In genomic region chr17:7035591-7036368, GRCh38 we compare ENCODE assay signal across 1 cellular context.
TF ChIP-seq lines count a peak whose summit lies in the region.

Gene SLC16A13, plus strand, starts transcription at chr17:7036015. Its CDS starts 368 bp downstream, at chr17:7036383.

TF ChIP-seq in HEK293, 187 proteins besides CTCF, POLR2A, EP300 and RAD21 (continued from another document and continues in another):
- TF ChIP-seq PATZ1 (tag by site-specific recombination; IDR thresholded peaks at IDR 0.05): peak; percentile 92
- TF ChIP-seq ZXDB (tag by site-specific recombination; IDR thresholded peaks at IDR 0.05): peak; percentile 84; the same call in 1 of the 2 replicates
- no peak for TF ChIP-seq ZSCAN23 (tag by site-specific recombination; IDR thresholded peaks at IDR 0.05)
- peak; percentile 36; the same call in 1 of the 2 replicates for TF ChIP-seq ZNF24 (tag by site-specific recombination; IDR thresholded peaks at IDR 0.05)
- peak; percentile 82 for TF ChIP-seq SP3 (tag by site-specific recombination; IDR thresholded peaks at IDR 0.05)
- peak; percentile 43; the same call in 1 of the 2 replicates for TF ChIP-seq ZNF561 (tag by site-specific recombination; IDR thresholded peaks at IDR 0.05; ENCODE audit: borderline replicate concordance)
- no peak for TF ChIP-seq SETDB1 (IDR thresholded peaks at IDR 0.05; ENCODE audit: insufficient read length, low read length)
- TF ChIP-seq WT1 (tag by site-specific recombination; IDR thresholded peaks at IDR 0.05): no peak
- TF ChIP-seq, protein P1, sequence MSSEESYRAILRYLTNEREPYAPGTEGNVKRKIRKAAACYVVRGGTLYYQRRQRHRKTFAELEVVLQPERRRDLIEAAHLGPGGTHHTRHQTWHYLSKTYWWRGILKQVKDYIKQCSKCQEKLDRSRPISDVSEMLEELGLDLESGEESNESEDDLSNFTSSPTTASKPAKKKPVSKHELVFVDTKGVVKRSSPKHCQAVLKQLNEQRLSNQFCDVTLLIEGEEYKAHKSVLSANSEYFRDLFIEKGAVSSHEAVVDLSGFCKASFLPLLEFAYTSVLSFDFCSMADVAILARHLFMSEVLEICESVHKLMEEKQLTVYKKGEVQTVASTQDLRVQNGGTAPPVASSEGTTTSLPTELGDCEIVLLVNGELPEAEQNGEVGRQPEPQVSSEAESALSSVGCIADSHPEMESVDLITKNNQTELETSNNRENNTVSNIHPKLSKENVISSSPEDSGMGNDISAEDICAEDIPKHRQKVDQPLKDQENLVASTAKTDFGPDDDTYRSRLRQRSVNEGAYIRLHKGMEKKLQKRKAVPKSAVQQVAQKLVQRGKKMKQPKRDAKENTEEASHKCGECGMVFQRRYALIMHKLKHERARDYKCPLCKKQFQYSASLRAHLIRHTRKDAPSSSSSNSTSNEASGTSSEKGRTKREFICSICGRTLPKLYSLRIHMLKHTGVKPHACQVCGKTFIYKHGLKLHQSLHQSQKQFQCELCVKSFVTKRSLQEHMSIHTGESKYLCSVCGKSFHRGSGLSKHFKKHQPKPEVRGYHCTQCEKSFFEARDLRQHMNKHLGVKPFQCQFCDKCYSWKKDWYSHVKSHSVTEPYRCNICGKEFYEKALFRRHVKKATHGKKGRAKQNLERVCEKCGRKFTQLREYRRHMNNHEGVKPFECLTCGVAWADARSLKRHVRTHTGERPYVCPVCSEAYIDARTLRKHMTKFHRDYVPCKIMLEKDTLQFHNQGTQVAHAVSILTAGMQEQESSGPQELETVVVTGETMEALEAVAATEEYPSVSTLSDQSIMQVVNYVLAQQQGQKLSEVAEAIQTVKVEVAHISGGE (tag by site-specific recombination; conservative IDR thresholded peaks at IDR 0.05; ENCODE audit: low read depth): peak; percentile 82
- TF ChIP-seq, protein P2, sequence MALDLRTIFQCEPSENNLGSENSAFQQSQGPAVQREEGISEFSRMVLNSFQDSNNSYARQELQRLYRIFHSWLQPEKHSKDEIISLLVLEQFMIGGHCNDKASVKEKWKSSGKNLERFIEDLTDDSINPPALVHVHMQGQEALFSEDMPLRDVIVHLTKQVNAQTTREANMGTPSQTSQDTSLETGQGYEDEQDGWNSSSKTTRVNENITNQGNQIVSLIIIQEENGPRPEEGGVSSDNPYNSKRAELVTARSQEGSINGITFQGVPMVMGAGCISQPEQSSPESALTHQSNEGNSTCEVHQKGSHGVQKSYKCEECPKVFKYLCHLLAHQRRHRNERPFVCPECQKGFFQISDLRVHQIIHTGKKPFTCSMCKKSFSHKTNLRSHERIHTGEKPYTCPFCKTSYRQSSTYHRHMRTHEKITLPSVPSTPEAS (tag by site-specific recombination; IDR thresholded peaks at IDR 0.05): no peak
- no peak; the same call in 1 of the 2 replicates for TF ChIP-seq ZNF394 (tag by site-specific recombination; IDR thresholded peaks at IDR 0.05; ENCODE audit: borderline replicate concordance)
- TF ChIP-seq ZNF621 (tag by site-specific recombination; IDR thresholded peaks at IDR 0.05): no peak
- peak; percentile 48; the same call in 1 of the 2 replicates for TF ChIP-seq ZNF366 (tag by site-specific recombination; conservative IDR thresholded peaks at IDR 0.05)
- peak; percentile 63; the same call in 1 of the 2 replicates for TF ChIP-seq OSR2 (tag by site-specific recombination; IDR thresholded peaks at IDR 0.05)
- TF ChIP-seq ZNF548 (tag by site-specific recombination; IDR thresholded peaks at IDR 0.05): no peak
- peak; percentile 84 for TF ChIP-seq ZBTB8A (tag by site-specific recombination; IDR thresholded peaks at IDR 0.05)
- peak; percentile 87 for TF ChIP-seq ZNF692 (tag by site-specific recombination; IDR thresholded peaks at IDR 0.05)
- TF ChIP-seq TRIM28 (IDR thresholded peaks at IDR 0.05; ENCODE audit: borderline replicate concordance, low read length): no peak
- TF ChIP-seq, protein P3, sequence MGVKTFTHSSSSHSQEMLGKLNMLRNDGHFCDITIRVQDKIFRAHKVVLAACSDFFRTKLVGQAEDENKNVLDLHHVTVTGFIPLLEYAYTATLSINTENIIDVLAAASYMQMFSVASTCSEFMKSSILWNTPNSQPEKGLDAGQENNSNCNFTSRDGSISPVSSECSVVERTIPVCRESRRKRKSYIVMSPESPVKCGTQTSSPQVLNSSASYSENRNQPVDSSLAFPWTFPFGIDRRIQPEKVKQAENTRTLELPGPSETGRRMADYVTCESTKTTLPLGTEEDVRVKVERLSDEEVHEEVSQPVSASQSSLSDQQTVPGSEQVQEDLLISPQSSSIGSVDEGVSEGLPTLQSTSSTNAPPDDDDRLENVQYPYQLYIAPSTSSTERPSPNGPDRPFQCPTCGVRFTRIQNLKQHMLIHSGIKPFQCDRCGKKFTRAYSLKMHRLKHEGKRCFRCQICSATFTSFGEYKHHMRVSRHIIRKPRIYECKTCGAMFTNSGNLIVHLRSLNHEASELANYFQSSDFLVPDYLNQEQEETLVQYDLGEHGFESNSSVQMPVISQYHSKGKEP (tag by site-specific recombination; IDR thresholded peaks at IDR 0.05): 0 out of 2 replicates have a peak, but pooled peaks have one; percentile 16
- TF ChIP-seq KLF9 (tag by site-specific recombination; IDR thresholded peaks at IDR 0.05; ENCODE audit: low read depth): peak; percentile 88
- TF ChIP-seq KLF8 (tag by site-specific recombination; IDR thresholded peaks at IDR 0.05): peak; percentile 81; the same call in 1 of the 2 replicates
- no peak for TF ChIP-seq ZNF571 (tag by site-specific recombination; IDR thresholded peaks at IDR 0.05)
- TF ChIP-seq ZFP69B (tag by site-specific recombination; IDR thresholded peaks at IDR 0.05): peak; percentile 85; the same call in 1 of the 2 replicates
- no peak for TF ChIP-seq ZNF132 (tag by site-specific recombination; IDR thresholded peaks at IDR 0.05; ENCODE audit: borderline replicate concordance)
- TF ChIP-seq, protein P4, sequence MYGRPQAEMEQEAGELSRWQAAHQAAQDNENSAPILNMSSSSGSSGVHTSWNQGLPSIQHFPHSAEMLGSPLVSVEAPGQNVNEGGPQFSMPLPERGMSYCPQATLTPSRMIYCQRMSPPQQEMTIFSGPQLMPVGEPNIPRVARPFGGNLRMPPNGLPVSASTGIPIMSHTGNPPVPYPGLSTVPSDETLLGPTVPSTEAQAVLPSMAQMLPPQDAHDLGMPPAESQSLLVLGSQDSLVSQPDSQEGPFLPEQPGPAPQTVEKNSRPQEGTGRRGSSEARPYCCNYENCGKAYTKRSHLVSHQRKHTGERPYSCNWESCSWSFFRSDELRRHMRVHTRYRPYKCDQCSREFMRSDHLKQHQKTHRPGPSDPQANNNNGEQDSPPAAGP (tag by site-specific recombination; IDR thresholded peaks at IDR 0.05): peak; percentile 26; the same call in 1 of the 2 replicates
- TF ChIP-seq BCL11B (tag by site-specific recombination; IDR thresholded peaks at IDR 0.05; ENCODE audit: low read depth): no peak
- TF ChIP-seq PRDM6 (tag by site-specific recombination; IDR thresholded peaks at IDR 0.05): no peak
- peak; percentile 51; the same call in 1 of the 2 replicates for TF ChIP-seq PRDM10 (tag by site-specific recombination; IDR thresholded peaks at IDR 0.05)
- TF ChIP-seq, protein P5, sequence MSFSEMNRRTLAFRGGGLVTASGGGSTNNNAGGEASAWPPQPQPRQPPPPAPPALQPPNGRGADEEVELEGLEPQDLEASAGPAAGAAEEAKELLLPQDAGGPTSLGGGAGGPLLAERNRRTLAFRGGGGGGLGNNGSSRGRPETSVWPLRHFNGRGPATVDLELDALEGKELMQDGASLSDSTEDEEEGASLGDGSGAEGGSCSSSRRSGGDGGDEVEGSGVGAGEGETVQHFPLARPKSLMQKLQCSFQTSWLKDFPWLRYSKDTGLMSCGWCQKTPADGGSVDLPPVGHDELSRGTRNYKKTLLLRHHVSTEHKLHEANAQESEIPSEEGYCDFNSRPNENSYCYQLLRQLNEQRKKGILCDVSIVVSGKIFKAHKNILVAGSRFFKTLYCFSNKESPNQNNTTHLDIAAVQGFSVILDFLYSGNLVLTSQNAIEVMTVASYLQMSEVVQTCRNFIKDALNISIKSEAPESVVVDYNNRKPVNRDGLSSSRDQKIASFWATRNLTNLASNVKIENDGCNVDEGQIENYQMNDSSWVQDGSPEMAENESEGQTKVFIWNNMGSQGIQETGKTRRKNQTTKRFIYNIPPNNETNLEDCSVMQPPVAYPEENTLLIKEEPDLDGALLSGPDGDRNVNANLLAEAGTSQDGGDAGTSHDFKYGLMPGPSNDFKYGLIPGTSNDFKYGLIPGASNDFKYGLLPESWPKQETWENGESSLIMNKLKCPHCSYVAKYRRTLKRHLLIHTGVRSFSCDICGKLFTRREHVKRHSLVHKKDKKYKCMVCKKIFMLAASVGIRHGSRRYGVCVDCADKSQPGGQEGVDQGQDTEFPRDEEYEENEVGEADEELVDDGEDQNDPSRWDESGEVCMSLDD (tag by site-specific recombination; IDR thresholded peaks at IDR 0.05): peak; percentile 76
- TF ChIP-seq, protein P6, sequence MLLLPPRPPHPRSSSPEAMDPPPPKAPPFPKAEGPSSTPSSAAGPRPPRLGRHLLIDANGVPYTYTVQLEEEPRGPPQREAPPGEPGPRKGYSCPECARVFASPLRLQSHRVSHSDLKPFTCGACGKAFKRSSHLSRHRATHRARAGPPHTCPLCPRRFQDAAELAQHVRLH (tag by site-specific recombination; IDR thresholded peaks at IDR 0.05): peak; percentile 55; the same call in 1 of the 2 replicates
- no peak for TF ChIP-seq ZBTB7A (tag by site-specific recombination; IDR thresholded peaks at IDR 0.05; ENCODE audit: low read depth)
- no peak for TF ChIP-seq ZNF610 (tag by site-specific recombination; IDR thresholded peaks at IDR 0.05; ENCODE audit: borderline replicate concordance)
- peak; percentile 66 for TF ChIP-seq KLF1 (tag by site-specific recombination; IDR thresholded peaks at IDR 0.05)
- 0 out of 2 replicates have a peak, but pooled peaks have one; percentile 3 for TF ChIP-seq ZNF341 (tag by site-specific recombination; IDR thresholded peaks at IDR 0.05; ENCODE audit: low read depth)
- TF ChIP-seq ZEB2 (tag by site-specific recombination; IDR thresholded peaks at IDR 0.05): peak; percentile 64
- no peak for TF ChIP-seq TCF7L2 (IDR thresholded peaks at IDR 0.05; ENCODE audit: borderline replicate concordance, low read depth, low read length)
- TF ChIP-seq ZNF488 (tag by site-specific recombination; IDR thresholded peaks at IDR 0.05): no peak
